8 cellular contexts compared by ENCODE assay signal in genomic region chrX:40109288-40110008, GRCh38. TPM values are rescaled to one million over a fixed set of nuclear protein-coding genes. Genes with fewer than 3 reads are reported as not detected.
DNase-seq lines count a peak whose midpoint lies in the region; ATAC-seq, FAIRE-seq and TF ChIP-seq lines count a peak whose summit lies in the region.

No MANE protein-coding gene starts in this region.

- POLR2A ChIA-PET in PC-9 (lab: Charles Lee; ENCODE audit: unreplicated experiment) = interaction anchor here (0.6 kb wide), 1 partner anchor 67 kb away, joined by 7 read pairs; no protein-coding TSS in a partner anchor

- no peak for FAIRE-seq in HTR-8/SVneo (lab: Jason Lieb, UNC)

- H3K4me3 ChIP-seq in GM08714 (ENCODE audit: low read length) = peak overlapping the region; percentile 43; the same call in 1 of the 2 replicates
- peak overlapping the region; percentile 54 for H3K4me3 ChIP-seq in PC-9
- peak overlapping the region; percentile 64 for H3K4me3 ChIP-seq in endocrine pancreas (ENCODE audit: control insufficient read depth, insufficient read depth, low read length)
- peak overlapping the region; percentile 46 to 56 for H3K4me3 ChIP-seq in muscle layer of duodenum (ENCODE audit: low read depth in 1 of 2, low read length in 2 of 2)

- H3K79me2 ChIP-seq in PC-9 (ENCODE audit: low read depth) = 0 out of 2 replicates have a peak, but pooled peaks cover under 1% of the 10 kb centered on the region

- no peak for TF ChIP-seq CTCF in PC-9 (conservative IDR thresholded peaks at IDR 0.05)

- H3K4me1 ChIP-seq in PC-9 (replicated peaks; ENCODE audit: insufficient read depth) = no peaks in the 10 kb centered on the region
- no peaks in the 10 kb centered on the region for H3K4me1 ChIP-seq in endocrine pancreas (ENCODE audit: control insufficient read depth, insufficient read depth, low read length)
- peaks cover 0 to 13% of the 10 kb centered on the region in 2 donors for H3K4me1 ChIP-seq in muscle layer of duodenum (ENCODE audit: control insufficient read depth in 1 of 2, insufficient read depth in 2 of 2, low read length in 2 of 2)

- no peaks in the 10 kb centered on the region for H3K36me3 ChIP-seq in PC-9 (ENCODE audit: low read depth)
- no peaks in the 10 kb centered on the region for H3K36me3 ChIP-seq in endocrine pancreas (ENCODE audit: control insufficient read depth, insufficient read depth, low read length)
- H3K36me3 ChIP-seq in muscle layer of duodenum (ENCODE audit: control insufficient read depth in 1 of 2, insufficient read depth in 2 of 2, low read length in 2 of 2) = no peaks in the 10 kb centered on the region

- peak overlapping the region; percentile 66 for H3K4me2 ChIP-seq in PC-9

- peak overlapping the region; percentile 41 for H3K9ac ChIP-seq in endocrine pancreas (ENCODE audit: control insufficient read depth, insufficient read depth, low read length)

- H3K9me2 ChIP-seq in PC-9 (ENCODE audit: insufficient read depth) = no peaks in the 10 kb centered on the region

- DNase-seq in ACHN = peak; percentile 36
- DNase-seq in PC-9 = no peak
- DNase-seq in HTR-8/SVneo (ENCODE audit: insufficient read length, low spot score) = no peak
- no peak for DNase-seq in ureter (ENCODE audit: low spot score)

- H3K9me3 ChIP-seq in PC-9 (ENCODE audit: insufficient read depth, low read depth) (no peaks in the 10 kb centered on the region), endocrine pancreas (ENCODE audit: control insufficient read depth, low read length) (no peaks in the 10 kb centered on the region), muscle layer of duodenum (ENCODE audit: control insufficient read depth in 1 of 2, low read length in 2 of 2) (no peaks in the 10 kb centered on the region)

- no peak overlapping the region for H2AFZ ChIP-seq in PC-9

- intact Hi-C loops in PC-9 (cut with micrococcal nuclease; ENCODE audit: unreplicated experiment) = loop anchor here (5.0 kb wide), 1 partner anchor 43 kb away; no protein-coding TSS in a partner anchor

- no peaks in the 10 kb centered on the region for H3F3A ChIP-seq in PC-9 (ENCODE audit: insufficient read depth, low read depth)

- CTCF ChIA-PET in PC-9 (lab: Charles Lee) = interaction anchor here (0.6 kb wide), 1 partner anchor 599 kb away, joined by 6 read pairs; no protein-coding TSS in a partner anchor

- H3K27ac ChIP-seq in PC-9 (peak overlapping the region; percentile 44), muscle layer of duodenum (ENCODE audit: low read length) (peak overlapping the region; percentile 45)

- H4K20me1 ChIP-seq in PC-9 (ENCODE audit: insufficient read depth) = no peaks in the 10 kb centered on the region

- TSS peak; percentile 5 for BruUV-seq in PC-9 (replicated peaks; lab: Mats Ljungman, UMichigan)

- in situ Hi-C loops in ACHN (cut with HindIII; ENCODE audit: low pct_ligation_motif_present, low pct_unique_long_range_greater_than_20kb, low sequenced_read_pairs) = no loop called here

- ATAC-seq in HG02938 (IDR thresholded peaks at IDR 0.05; ENCODE audit: unreplicated experiment) = no peak

- H3K27me3 ChIP-seq in PC-9 (ENCODE audit: insufficient read depth, low read depth) (no peaks in the 10 kb centered on the region), endocrine pancreas (ENCODE audit: control insufficient read depth, insufficient read depth, low read length) (no peaks in the 10 kb centered on the region), muscle layer of duodenum (ENCODE audit: low read depth, low read length) (no peaks in the 10 kb centered on the region)

RNA-seq across cellular contexts. Expression of gene BCOR, which starts 11.7 kb away (rescaled TPM):
- total RNA-seq in PC-9 (2021) = 0.68 and 1.5 TPM in 2 replicates
- 41.3 TPM for total RNA-seq in ureter

Comparison
In these comparisons a context has a peak if more than half of its experiments do, and no peak if none do; other contexts are left out.
1. RNA of gene BCOR, which starts 11.7 kb away (total RNA-seq): 41.3 TPM in ureter (single experiment); 0.68 to 1.5 TPM in PC-9; every median in the first group is over 10 times any median in the second.
2. Peak in every context shown above with its lines, with median percentiles within 50 percentile points of each other: H3K4me3 ChIP-seq.